In genomic region chrX:140090800-140091275, GRCh38 we compare ENCODE assay signal across 9 cellular contexts.
DNase-seq lines count a peak whose midpoint lies in the region; ATAC-seq and TF ChIP-seq lines count a peak whose summit lies in the region.
"Had no signal": no experiment of that assay in that cellular context is flagged by ENCODE, and none has a peak within 500 bp of the region (broad histone marks: within the 10 kb centered on the region; RNA-seq: fewer than 3 reads in every experiment).

No MANE protein-coding gene starts in this region.

- no peaks in the 10 kb centered on the region for H3K79me1 ChIP-seq in trophoblast cell (ENCODE audit: low read length)

- H4K8ac ChIP-seq in trophoblast cell (ENCODE audit: low read depth, low read length) = no peak overlapping the region

- H4K12ac ChIP-seq in trophoblast cell (ENCODE audit: low read depth, low read length) = no peak overlapping the region

- no peak overlapping the region for H3K14ac ChIP-seq in trophoblast cell (ENCODE audit: low read length)

- H4K91ac ChIP-seq in trophoblast cell (ENCODE audit: low read depth, low read length) = no peak overlapping the region

- H3K79me2 ChIP-seq in trophoblast cell (ENCODE audit: control insufficient read depth, insufficient read depth, low read length, poor library complexity) = peaks cover 3% of the 10 kb centered on the region

- H3K4me1 Mint-ChIP-seq in endodermal cell = peaks cover 28% of the 10 kb centered on the region

- no peak overlapping the region for H3K23ac ChIP-seq in trophoblast cell (ENCODE audit: low read length)

- H3K4ac ChIP-seq in trophoblast cell (ENCODE audit: low read depth, low read length) = no peak overlapping the region

- H3K4me2 ChIP-seq in trophoblast cell (ENCODE audit: low read length) = peak overlapping the region; percentile 72

- no peak overlapping the region for H2AK5ac ChIP-seq in trophoblast cell (ENCODE audit: low read length)

- H3K4me3 Mint-ChIP-seq in endodermal cell = peak overlapping the region; percentile 67

- peaks cover 4% of the 10 kb centered on the region for H3K27me3 ChIP-seq in endodermal cell (ENCODE audit: control insufficient read depth, insufficient read depth, low read length, poor library complexity, severe bottlenecking)
- H3K27me3 ChIP-seq in trophoblast cell (ENCODE audit: insufficient read depth, low read length) = no peaks in the 10 kb centered on the region
- H3K27me3 ChIP-seq: SJCRH30 had no signal

- no peak overlapping the region for H3K18ac ChIP-seq in trophoblast cell (ENCODE audit: low read length)

- no peak overlapping the region for H3K27ac Mint-ChIP-seq in endodermal cell

- H3K4me3 ChIP-seq in endodermal cell (ENCODE audit: low read length) (peak overlapping the region; percentile 72), trophoblast cell (ENCODE audit: low read depth, low read length) (peak overlapping the region; percentile 56)
- H3K4me3 ChIP-seq: SJCRH30 had no signal

- H3K9me3 ChIP-seq in endodermal cell (ENCODE audit: control insufficient read depth, low read length) (no peaks in the 10 kb centered on the region), trophoblast cell (ENCODE audit: insufficient read depth, low read depth, low read length) (no peaks in the 10 kb centered on the region)
- H3K9me3 ChIP-seq: SJCRH30 had no signal

- DNase-seq in endodermal cell (peak; percentile 57), trophoblast cell (no peak), omental fat pad (ENCODE audit: low spot score) (no peak)
- no peak for DNase-seq in effector CD4-positive, alpha-beta T cell
- DNase-seq: SJCRH30 had no signal

- 12 to 33% methylated on average over 1 to 22 of the region's 23 CpGs for WGBS in endodermal cell (ENCODE audit: insufficient coverage in 1 of 2, insufficient read length in 1 of 2), 2 experiments
- WGBS in trophoblast cell (ENCODE audit: extremely low coverage, insufficient coverage, insufficient read length) = no CpG with 5 or more reads among the region's 23 CpGs

- H3K36me3 Mint-ChIP-seq in endodermal cell (ENCODE audit: low read depth) = no peaks in the 10 kb centered on the region

- H3K4me1 ChIP-seq in endodermal cell (ENCODE audit: control insufficient read depth, insufficient read depth, low read length) (no peaks in the 10 kb centered on the region), trophoblast cell (ENCODE audit: control insufficient read depth in 1 of 2, insufficient read depth in 2 of 2, low read length in 2 of 2) (peaks cover 4% of the 10 kb centered on the region in 2 experiments)
- H3K4me1 ChIP-seq: SJCRH30 had no signal

- H3K9me3 Mint-ChIP-seq in endodermal cell = no peaks in the 10 kb centered on the region

- H3K36me3 ChIP-seq in endodermal cell (ENCODE audit: control insufficient read depth, insufficient read depth, low read length) = no peaks in the 10 kb centered on the region
- H3K36me3 ChIP-seq in trophoblast cell (ENCODE audit: control insufficient read depth in 1 of 2, insufficient read depth in 2 of 2, low read length in 2 of 2) = no peaks in the 10 kb centered on the region
- H3K36me3 ChIP-seq: SJCRH30 had no signal

- no peak overlapping the region for H2BK120ac ChIP-seq in trophoblast cell (ENCODE audit: insufficient read depth, low read length, poor library complexity)

- ATAC-seq in GM18498 (IDR thresholded peaks at IDR 0.05; ENCODE audit: unreplicated experiment) (peak; percentile 40), HG03135 (IDR thresholded peaks at IDR 0.05; ENCODE audit: unreplicated experiment) (peak; percentile 34), omental fat pad (ENCODE audit: low FRiP score) (no peak), HG03280 (IDR thresholded peaks at IDR 0.05; ENCODE audit: unreplicated experiment) (no peak), GM21825 (IDR thresholded peaks at IDR 0.05; ENCODE audit: unreplicated experiment) (no peak)

- H3K27ac ChIP-seq in endodermal cell (ENCODE audit: low read depth, low read length) (no peak overlapping the region), trophoblast cell (ENCODE audit: low read depth, low read length) (no peak overlapping the region)
- H3K27ac ChIP-seq: SJCRH30 had no signal

- TF ChIP-seq CTCF in endodermal cell (conservative IDR thresholded peaks at IDR 0.05) (no peak), omental fat pad (IDR thresholded peaks at IDR 0.05) (no peak)

- no peak overlapping the region for H2BK12ac ChIP-seq in trophoblast cell (ENCODE audit: low read length)

- H2AFZ ChIP-seq in trophoblast cell (ENCODE audit: insufficient read depth, low read length, poor library complexity) = no peak overlapping the region

- H2BK5ac ChIP-seq in trophoblast cell (ENCODE audit: low read depth, low read length, poor library complexity) = no peak overlapping the region

- H3K9ac ChIP-seq in endodermal cell (ENCODE audit: extremely low read depth, low read length, poor library complexity, severe bottlenecking) (no peak overlapping the region), trophoblast cell (ENCODE audit: low read length) (no peak overlapping the region)

- peaks cover 35% of the 10 kb centered on the region for H3K27me3 Mint-ChIP-seq in endodermal cell (ENCODE audit: insufficient read depth)

Comparison
In these comparisons a context has a peak if more than half of its experiments do, and no peak if none do; other contexts are left out.
1. ATAC-seq: peak in GM18498 (single experiment) and HG03135 (single experiment); none in omental fat pad (single experiment), HG03280 (single experiment) and GM21825 (single experiment).